Comparison of ENCODE assay signal across 10 cellular contexts in the genomic region with DNA sequence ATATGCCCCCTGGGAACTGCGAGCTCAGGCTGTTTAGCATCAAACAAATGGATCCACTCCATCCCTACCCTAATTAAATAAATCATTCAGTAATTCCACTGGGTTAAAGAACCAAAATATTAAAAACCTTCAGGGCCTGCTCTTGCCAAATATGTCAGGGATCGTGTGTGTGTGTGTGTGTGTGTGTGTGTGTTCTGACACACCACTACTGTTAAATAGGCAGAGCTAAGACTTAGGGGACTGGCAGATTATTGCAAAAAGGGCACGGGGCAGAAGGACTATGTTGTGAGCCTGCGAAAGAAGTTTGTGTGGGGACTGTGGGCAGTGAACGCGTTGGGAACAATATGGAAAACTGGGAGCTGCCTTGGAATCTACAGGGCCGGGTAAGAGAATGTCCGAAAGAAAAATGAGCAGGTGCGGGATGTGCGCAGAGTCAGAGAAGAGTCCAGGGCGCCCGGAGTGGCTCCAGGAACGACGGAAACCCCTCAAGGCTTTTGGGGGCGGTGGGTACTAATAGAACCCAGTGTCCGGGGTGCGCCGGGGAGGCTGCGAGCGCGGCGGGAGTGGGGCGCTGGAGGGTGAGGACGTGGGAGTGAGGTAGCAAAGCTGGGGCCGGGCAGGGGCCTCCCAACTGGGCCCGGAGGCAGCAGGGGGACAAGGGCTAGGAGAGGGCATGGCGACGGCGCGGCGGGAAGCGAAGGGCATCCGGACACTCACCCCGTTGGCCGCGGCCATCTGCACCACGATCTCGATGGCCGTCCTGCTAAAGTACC. TPM values are rescaled to one million over a fixed set of nuclear protein-coding genes. Genes with fewer than 3 reads are reported as not detected.
DNase-seq lines count a peak whose midpoint lies in the region; ATAC-seq and TF ChIP-seq lines count a peak whose summit lies in the region.
"Not testable (repeated sequence)": the region's sequence is repeated elsewhere in the genome, so short reads cannot be mapped to it uniquely, and the experiment has no call there.
"Had no signal": no experiment of that assay in that cellular context is flagged by ENCODE, and none has a peak within 500 bp of the region (broad histone marks: within the 10 kb centered on the region; RNA-seq: fewer than 3 reads in every experiment).

No MANE protein-coding gene starts in this region.

- peak overlapping the region in 6 of 7 donors; percentile 43 to 83 (median 66) for H3K4me3 Mint-ChIP-seq in CD8-positive, alpha-beta memory T cell
- peak overlapping the region; percentile 12 for H3K4me3 Mint-ChIP-seq in activated B cell treated with CpG ODN at 0.5 μM for 24 hours

- DNase-seq in CD8-positive, alpha-beta memory T cell; activated B cell treated with CpG ODN at 0.5 μM for 24 hours; tibial nerve (ENCODE audit: low spot score in 2 of 2): not testable (repeated sequence)
- peak; percentile 11 for DNase-seq in brain pericyte (ENCODE audit: low read depth, low spot score)
- DNase-seq in fibroblast of lung (ENCODE audit: low read depth in 2 of 2) = peak; percentile 30 to 60
- DNase-seq in left kidney (ENCODE audit: low read depth, low spot score) = peak; percentile 6

- H3K36me3 Mint-ChIP-seq in CD8-positive, alpha-beta memory T cell; activated B cell treated with CpG ODN at 0.5 μM for 24 hours (ENCODE audit: low read depth): not testable (repeated sequence)

- POLR2A ChIA-PET in CD8-positive, alpha-beta memory T cell (lab: Charles Lee); activated B cell treated with CpG ODN at 0.5 μM for 24 hours (lab: Charles Lee): not testable (repeated sequence)

- H3K79me2 ChIP-seq in fibroblast of lung (ENCODE audit: control insufficient read depth, insufficient read depth, low read length); parathyroid adenoma: not testable (repeated sequence)

- H3K27ac Mint-ChIP-seq in CD8-positive, alpha-beta memory T cell = peak overlapping the region in 1 of 8 donors; percentile 83
- H3K27ac Mint-ChIP-seq in activated B cell treated with CpG ODN at 0.5 μM for 24 hours = not testable (repeated sequence)

- not testable (repeated sequence) for H2AFZ ChIP-seq in fibroblast of lung (ENCODE audit: low read length)
- peak overlapping the region; percentile 69 for H2AFZ ChIP-seq in parathyroid adenoma

- peak; percentile 1 for ATAC-seq in HG03025 (IDR thresholded peaks at IDR 0.05; ENCODE audit: low FRiP score, unreplicated experiment)
- ATAC-seq in activated B cell treated with CpG ODN at 0.5 μM for 24 hours (ENCODE audit: low read depth) = not testable (repeated sequence)

- peaks cover 10 to 16% (median 15%) of the 10 kb centered on the region in 3 donors for H3K4me1 Mint-ChIP-seq in CD8-positive, alpha-beta memory T cell
- peaks cover 11% of the 10 kb centered on the region for H3K4me1 Mint-ChIP-seq in activated B cell treated with CpG ODN at 0.5 μM for 24 hours

- H3K4me1 ChIP-seq in CD8-positive, alpha-beta memory T cell (ENCODE audit: insufficient read depth, low read length); fibroblast of lung (ENCODE audit: control insufficient read depth, extremely low read depth, insufficient read depth, low read length); parathyroid adenoma: not testable (repeated sequence)
- H3K4me1 ChIP-seq in tibial nerve = peaks cover 0 to 14% (median 0%) of the 10 kb centered on the region in 4 donors

- H4K20me1 ChIP-seq in fibroblast of lung (ENCODE audit: control insufficient read depth, extremely low read depth, insufficient read depth, low read length) = not testable (repeated sequence)

- TF ChIP-seq CTCF in activated B cell treated with CpG ODN at 0.5 μM for 24 hours (IDR thresholded peaks at IDR 0.05); fibroblast of lung (conservative IDR thresholded peaks at IDR 0.05 in 1 of 2, IDR thresholded peaks at IDR 0.05 in 1 of 2; ENCODE audit: low read depth in 1 of 2, low read length in 2 of 2); parathyroid adenoma (IDR thresholded peaks at IDR 0.05); tibial nerve (IDR thresholded peaks at IDR 0.05): not testable (repeated sequence)

- H3K4me3 ChIP-seq in CD8-positive, alpha-beta memory T cell (ENCODE audit: low read length); parathyroid adenoma (ENCODE audit: low read depth, low read length): not testable (repeated sequence)
- peak overlapping the region; percentile 38 to 62 (median 55) for H3K4me3 ChIP-seq in fibroblast of lung (replicated peaks in 1 of 4; ENCODE audit: control extremely low read depth in 1 of 4, insufficient read depth in 1 of 4, low read depth in 3 of 4, low read length in 4 of 4)
- peak overlapping the region; percentile 38 to 68 (median 54) for H3K4me3 ChIP-seq in tibial nerve

- TF ChIP-seq EP300 in tibial nerve (IDR thresholded peaks at IDR 0.05) = not testable (repeated sequence)

- not testable (repeated sequence) for H3K36me3 ChIP-seq in CD8-positive, alpha-beta memory T cell (ENCODE audit: insufficient read depth, low read length); fibroblast of lung (ENCODE audit: control insufficient read depth, insufficient read depth, low read length); parathyroid adenoma (ENCODE audit: control insufficient read depth, insufficient read depth, low read length); tibial nerve

- CTCF ChIA-PET in CD8-positive, alpha-beta memory T cell (lab: Charles Lee); activated B cell treated with CpG ODN at 0.5 μM for 24 hours (lab: Charles Lee): not testable (repeated sequence)

- not testable (repeated sequence) for H3K27ac ChIP-seq in CD8-positive, alpha-beta memory T cell (ENCODE audit: low read depth, low read length); fibroblast of lung (ENCODE audit: insufficient read depth, low read length); parathyroid adenoma
- peak overlapping the region; percentile 2 to 67 (median 55) for H3K27ac ChIP-seq in tibial nerve

- H3K4me2 ChIP-seq in fibroblast of lung (ENCODE audit: extremely low read depth, insufficient read depth, low read length); parathyroid adenoma (ENCODE audit: low read length): not testable (repeated sequence)

- intact Hi-C loops in activated B cell treated with CpG ODN at 0.5 μM for 24 hours (cut with micrococcal nuclease) = not testable (repeated sequence)

- 18 to 28% methylated on average over 36 to 38 of the region's 39 CpGs for WGBS in tibial nerve, 2 donors

- H3K9ac ChIP-seq in fibroblast of lung (ENCODE audit: insufficient read depth, low read length) = peak overlapping the region; percentile 23
- H3K9ac ChIP-seq in parathyroid adenoma = not testable (repeated sequence)

- not testable (repeated sequence) for H3K9me3 Mint-ChIP-seq in CD8-positive, alpha-beta memory T cell; activated B cell treated with CpG ODN at 0.5 μM for 24 hours

- peaks cover 25 to 40% of the 10 kb centered on the region in 2 donors for H3K27me3 Mint-ChIP-seq in CD8-positive, alpha-beta memory T cell
- peaks cover 23% of the 10 kb centered on the region for H3K27me3 Mint-ChIP-seq in activated B cell treated with CpG ODN at 0.5 μM for 24 hours

- H3K27me3 ChIP-seq in CD8-positive, alpha-beta memory T cell (ENCODE audit: insufficient read depth, low read length, poor library complexity, severe bottlenecking); fibroblast of lung (ENCODE audit: control insufficient read depth, insufficient read depth, low read length); parathyroid adenoma (ENCODE audit: control insufficient read depth, insufficient read depth, low read length): not testable (repeated sequence)
- peaks cover 0 to 18% of the 10 kb centered on the region in 2 donors for H3K27me3 ChIP-seq in tibial nerve

- not testable (repeated sequence) for TF ChIP-seq POLR2A in tibial nerve (IDR thresholded peaks at IDR 0.05)

- H3K9me3 ChIP-seq in CD8-positive, alpha-beta memory T cell (ENCODE audit: low read length); fibroblast of lung (ENCODE audit: control insufficient read depth, insufficient read depth, low read depth, low read length); parathyroid adenoma (ENCODE audit: control insufficient read depth, low read length); tibial nerve: not testable (repeated sequence)

RNA-seq across cellular contexts. Expression of a gene that starts 54.8 kb away (rescaled TPM):
- total RNA-seq in CD8-positive, alpha-beta memory T cell = not detected
- polyA plus RNA-seq in CD8-positive, alpha-beta memory T cell = not detected
- total RNA-seq in activated B cell treated with CpG ODN at 0.5 μM for 24 hours (not detected in 2 replicates), fibroblast of lung (not detected in 2 replicates), tibial nerve (1 to 10 TPM in 1 of 4 donors, not detected in 3; 1.3 TPM)
- not detected in 2 replicates for polyA plus RNA-seq in fibroblast of lung
- not detected in 2 replicates for polyA plus RNA-seq in fibroblast of lung (2012)
- not detected in 2 replicates for polyA minus RNA-seq in fibroblast of lung (ENCODE audit: low replicate concordance)
- total RNA-seq: activated CD4-positive, alpha-beta memory T cell treated with anti-CD3 and anti-CD28 coated beads for 36 hours; T-helper 1 cell treated with Interleukin-12 subunit alpha and Interleukin-12 subunit beta and Interleukin-4 antibody, amounts not matched to agents 30 ng/mL and 1 ng/mL, for 36 hours had no signal
